1 cellular context compared by ENCODE assay signal in genomic region chr11:100777736-100778135, GRCh38.
TF ChIP-seq lines count a peak whose summit lies in the region.

No MANE protein-coding gene starts in this region.

TF ChIP-seq in HepG2, 621 proteins besides CTCF, POLR2A, EP300 and RAD21:
- TF ChIP-seq SKI (IDR thresholded peaks at IDR 0.05; ENCODE audit: partially characterized antibody) = no peak
- no peak for TF ChIP-seq KDM4B (CRISPR knock-in tag; IDR thresholded peaks at IDR 0.05)
- TF ChIP-seq KLF9 (CRISPR knock-in tag; IDR thresholded peaks at IDR 0.05; ENCODE audit: low read depth) = no peak
- no peak for TF ChIP-seq ZNF33A (CRISPR knock-in tag; IDR thresholded peaks at IDR 0.05; ENCODE audit: borderline replicate concordance)
- no peak for TF ChIP-seq ZBTB33 (CRISPR knock-in tag; IDR thresholded peaks at IDR 0.05)
- TF ChIP-seq FOXC1 (CRISPR knock-in tag; IDR thresholded peaks at IDR 0.05; ENCODE audit: borderline replicate concordance) = no peak
- no peak for TF ChIP-seq IRF9 (CRISPR knock-in tag; IDR thresholded peaks at IDR 0.05; ENCODE audit: borderline replicate concordance)
- TF ChIP-seq TRIM24 (CRISPR knock-in tag; IDR thresholded peaks at IDR 0.05) = no peak
- no peak for TF ChIP-seq ZNF354B (CRISPR knock-in tag; IDR thresholded peaks at IDR 0.05)
- TF ChIP-seq PHF20 (CRISPR knock-in tag; IDR thresholded peaks at IDR 0.05) = no peak
- TF ChIP-seq ZNF121 (CRISPR knock-in tag; IDR thresholded peaks at IDR 0.05) = no peak
- no peak for TF ChIP-seq KDM5B (CRISPR knock-in tag; IDR thresholded peaks at IDR 0.05; ENCODE audit: borderline replicate concordance)
- TF ChIP-seq ZNF282 (IDR thresholded peaks at IDR 0.05; ENCODE audit: partially characterized antibody) = no peak
- TF ChIP-seq SIX4 (CRISPR knock-in tag; IDR thresholded peaks at IDR 0.05) = no peak
- no peak for TF ChIP-seq ZNF264 (CRISPR knock-in tag; IDR thresholded peaks at IDR 0.05)
